In the genomic region with DNA sequence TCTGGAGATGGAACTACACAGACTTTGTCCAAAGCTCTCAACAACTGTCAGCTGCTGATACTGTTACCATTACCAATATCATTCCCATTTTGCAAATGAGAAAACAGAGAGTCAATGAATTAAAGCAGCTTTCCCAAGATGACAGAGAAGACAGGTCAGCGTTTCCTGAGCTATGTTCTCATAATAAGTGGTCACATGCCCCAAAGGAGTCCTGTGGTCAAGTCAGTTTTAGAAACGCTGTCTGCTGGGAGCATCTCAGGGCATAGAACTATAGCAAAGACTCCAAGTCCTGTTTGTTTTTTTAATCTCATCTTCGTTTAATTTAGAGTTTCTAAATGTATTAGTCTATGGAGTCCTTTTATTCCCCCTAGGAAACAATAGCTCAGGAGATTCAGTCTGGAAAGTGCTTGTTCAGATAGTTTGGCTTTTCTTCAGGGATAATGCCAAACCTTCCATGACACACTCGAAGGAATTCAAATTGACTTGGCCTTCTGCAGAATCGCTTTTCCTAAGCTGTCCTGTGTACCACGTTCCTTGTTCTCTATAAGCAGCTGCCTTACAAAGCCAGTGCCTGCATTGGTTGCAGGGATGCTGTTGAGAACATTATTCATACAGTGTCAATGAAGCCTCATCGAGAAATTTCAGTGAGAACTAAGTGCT, we compare ENCODE assay signal across 19 cellular contexts. TPM values are rescaled to one million over a fixed set of nuclear protein-coding genes. Genes with fewer than 3 reads are reported as not detected.
A peak's percentile ranks its signal among the peaks of the same experiment; 100 is the strongest.
DNase-seq lines count a peak whose midpoint lies in the region; TF ChIP-seq lines count a peak whose summit lies in the region.
"Had no signal": no experiment of that assay in that cellular context is flagged by ENCODE, and none has a peak within 500 bp of the region (broad histone marks: within the 10 kb centered on the region; RNA-seq: fewer than 3 reads in every experiment).

No MANE protein-coding gene starts in this region.

- H4K20me1 ChIP-seq in MM.1S (ENCODE audit: insufficient read depth, low read length), result no peaks in the 10 kb centered on the region

- H3K36me3 ChIP-seq in MM.1S (replicated peaks; ENCODE audit: insufficient read depth, low read length), result no peaks in the 10 kb centered on the region
- H3K36me3 ChIP-seq in neuronal stem cell (replicated peaks in 1 of 2; ENCODE audit: control insufficient read depth in 2 of 2, insufficient read depth in 2 of 2, low read length in 2 of 2), result no peaks in the 10 kb centered on the region
- H3K36me3 ChIP-seq: SJSA1 had no signal

- DNase-seq in MM.1S (peak; percentile 52), choroid plexus epithelial cell (ENCODE audit: low read depth) (peak; percentile 40), neuronal stem cell (ENCODE audit: low spot score) (no peak), 8988T (no peak), NCI-H146 (lab: John Stamatoyannopoulos, UW) (no peak)
- DNase-seq in stimulated activated CD4-positive, alpha-beta T cell treated with anti-CD3 and anti-CD28 coated beads, Interleukin-1b, Interleukin-23, amount 100 ng/mL, for 48 hours, result no peak
- no peak for DNase-seq in activated CD8-positive, alpha-beta memory T cell treated with anti-CD3 and anti-CD28 coated beads for 24 hours
- DNase-seq: C1 segment of cervical spinal cord, DMS 273 treated with DMSO at 0.1 percent for 48 hours, H7, KBM-7, NCI-H1092, NCI-H1694 treated with DMSO at 0.1 percent for 48 hours, NCI-H2107, NCI-H2227 treated with DMSO at 0.1 percent for 48 hours, NCI-H524, PC-9 had no signal

- H3K9me3 ChIP-seq in MM.1S (replicated peaks; ENCODE audit: insufficient read depth, low read length), result no peaks in the 10 kb centered on the region
- H3K9me3 ChIP-seq in neuronal stem cell (replicated peaks in 1 of 2; ENCODE audit: control insufficient read depth in 2 of 2, insufficient read depth in 1 of 2, low read depth in 1 of 2, low read length in 2 of 2), result no peaks in the 10 kb centered on the region
- H3K9me3 ChIP-seq: SJSA1 had no signal

- H3K14ac ChIP-seq in neuronal stem cell (ENCODE audit: low read length), result no peak overlapping the region

- H3K9ac ChIP-seq in MM.1S (ENCODE audit: low read length) (no peak overlapping the region), neuronal stem cell (ENCODE audit: low read depth, low read length, poor library complexity) (no peak overlapping the region)

- WGBS in neuronal stem cell (ENCODE audit: extremely low coverage in 2 of 2, insufficient read length in 2 of 2, insufficient replicate concordance in 1 of 2), 2 donors, result no CpG with 5 or more reads among the region's 7 CpGs

- H2AFZ ChIP-seq in MM.1S (ENCODE audit: low read length), result peak overlapping the region; percentile 18; the same call in 1 of the 2 replicates
- peak overlapping the region; percentile 14 for H2AFZ ChIP-seq in neuronal stem cell (ENCODE audit: low read length)
- H2AFZ ChIP-seq: PC-9 had no signal

- H3K23ac ChIP-seq in neuronal stem cell (ENCODE audit: low read depth, low read length, poor library complexity), result no peak overlapping the region

- H3K9me2 ChIP-seq in MM.1S (replicated peaks; ENCODE audit: insufficient read depth, low read length), result no peaks in the 10 kb centered on the region

- no peaks in the 10 kb centered on the region for H3K79me1 ChIP-seq in neuronal stem cell (ENCODE audit: low read depth, low read length)

- H3K4me1 ChIP-seq in MM.1S (ENCODE audit: low read length) (peaks cover 6% of the 10 kb centered on the region), neuronal stem cell (ENCODE audit: control insufficient read depth in 2 of 2, insufficient read depth in 1 of 2, low read depth in 1 of 2, low read length in 2 of 2) (peaks cover 5 to 21% of the 10 kb centered on the region in 2 donors)

- H2BK12ac ChIP-seq in neuronal stem cell (ENCODE audit: low read length), result no peak overlapping the region

- no peak overlapping the region for H2BK5ac ChIP-seq in neuronal stem cell (ENCODE audit: low read length)

- no peak overlapping the region for H2BK120ac ChIP-seq in neuronal stem cell (ENCODE audit: low read depth, low read length)

- no peaks in the 10 kb centered on the region for H3F3A ChIP-seq in MM.1S (ENCODE audit: insufficient read depth, low read length)

- no peak overlapping the region for H2BK15ac ChIP-seq in neuronal stem cell (ENCODE audit: low read length)

- H3K27me3 ChIP-seq in MM.1S (replicated peaks; ENCODE audit: insufficient read depth, low read length) (no peaks in the 10 kb centered on the region), neuronal stem cell (ENCODE audit: control insufficient read depth in 3 of 3, insufficient read depth in 3 of 3, low read depth in 1 of 3, low read length in 3 of 3) (no peaks in the 10 kb centered on the region)
- H3K27me3 ChIP-seq: SJSA1 had no signal

- no peak overlapping the region for H3K18ac ChIP-seq in neuronal stem cell (ENCODE audit: low read length)

- no peak overlapping the region for H4K91ac ChIP-seq in neuronal stem cell (ENCODE audit: low read depth, low read length, poor library complexity)

- H2AK5ac ChIP-seq in neuronal stem cell (ENCODE audit: low read depth, low read length), result no peak overlapping the region

- no peak overlapping the region for H4K8ac ChIP-seq in neuronal stem cell (ENCODE audit: low read depth, low read length)

- no peaks in the 10 kb centered on the region for H3K79me2 ChIP-seq in MM.1S (ENCODE audit: low read length)

- H3K4me2 ChIP-seq in MM.1S (ENCODE audit: low read depth, low read length) (peak overlapping the region; percentile 57), neuronal stem cell (ENCODE audit: insufficient read depth, low read length, poor library complexity, severe bottlenecking) (no peak overlapping the region)
- H3K4me2 ChIP-seq: PC-9 had no signal

- peak overlapping the region; percentile 18; the same call in 1 of the 2 replicates for H3K4me3 ChIP-seq in MM.1S (ENCODE audit: low read length)
- no peak overlapping the region for H3K4me3 ChIP-seq in choroid plexus epithelial cell (ENCODE audit: low read depth, low read length)
- no peak overlapping the region for H3K4me3 ChIP-seq in neuronal stem cell (ENCODE audit: low read length in 2 of 2)
- H3K4me3 ChIP-seq: PC-9, SJSA1 had no signal

- H3K27ac ChIP-seq in MM.1S (ENCODE audit: low read length) (peak overlapping the region; percentile 27; the same call in 1 of the 2 replicates), neuronal stem cell (replicated peaks; ENCODE audit: low read length) (no peak overlapping the region)
- H3K27ac ChIP-seq: PC-9, SJSA1 had no signal

- no peak for TF ChIP-seq CTCF in MM.1S (IDR thresholded peaks at IDR 0.05; ENCODE audit: low read length)
- TF ChIP-seq CTCF in choroid plexus epithelial cell (conservative IDR thresholded peaks at IDR 0.05; ENCODE audit: low read depth, low read length), result no peak

- H3K4ac ChIP-seq in neuronal stem cell (ENCODE audit: low read length), result no peak overlapping the region

RNA-seq across cellular contexts. Expression of gene CCDC42, which starts 12.1 kb away (rescaled TPM):
- not detected for polyA plus RNA-seq in neuronal stem cell (2013, experiment 1 of 2)
- 0.03 TPM for polyA plus RNA-seq in neuronal stem cell (2013, experiment 2 of 2)
- polyA plus RNA-seq: AG04450 had no signal

RNA-seq across cellular contexts. Expression of gene SPDYE4, which starts 25.8 kb away (rescaled TPM):
- not detected for polyA plus RNA-seq in neuronal stem cell (2013, experiment 1 of 2)
- not detected for polyA plus RNA-seq in neuronal stem cell (2013, experiment 2 of 2)
- polyA plus RNA-seq: AG04450 had no signal

Comparison
In these comparisons a context has a peak if more than half of its experiments do, and no peak if none do; other contexts are left out.
1. DNase-seq: peak in MM.1S (single experiment) and choroid plexus epithelial cell (single experiment); none in neuronal stem cell (single experiment), 8988T (single experiment), NCI-H146 (single experiment), stimulated activated CD4-positive, alpha-beta T cell treated with anti-CD3 and anti-CD28 coated beads, Interleukin-1b, Interleukin-23, amount 100 ng/mL, for 48 hours (single experiment) and activated CD8-positive, alpha-beta memory T cell treated with anti-CD3 and anti-CD28 coated beads for 24 hours (single experiment).